23 cellular contexts compared by ENCODE assay signal in the genomic region with DNA sequence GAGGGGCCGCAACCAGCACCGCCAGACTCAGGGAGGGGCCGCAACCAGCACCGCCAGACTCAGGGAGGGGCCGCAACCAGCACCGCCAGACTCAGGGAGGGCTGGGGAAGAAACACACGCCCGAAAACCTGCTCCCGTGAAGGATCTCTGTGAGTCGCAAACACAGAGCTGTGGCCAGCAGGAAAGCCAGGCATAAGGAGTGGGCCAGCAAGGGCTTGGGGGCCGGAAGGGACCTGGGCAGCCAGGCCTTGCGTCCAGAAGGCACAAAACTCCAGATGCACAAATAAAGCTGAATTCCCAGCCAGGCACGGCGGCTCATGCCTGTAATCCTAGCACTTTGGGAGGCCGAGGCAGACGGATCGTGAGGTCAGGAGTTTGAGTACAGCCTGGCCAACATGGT. TPM values are rescaled to one million over a fixed set of nuclear protein-coding genes. Genes with fewer than 3 reads are reported as not detected.
"Had no signal": no experiment of that assay in that cellular context is flagged by ENCODE, and none has a peak within 500 bp of the region (broad histone marks: within the 10 kb centered on the region; RNA-seq: fewer than 3 reads in every experiment).

No MANE protein-coding gene starts in this region.

RNA-seq across cellular contexts. Expression of a gene that starts 10.1 kb away (rescaled TPM):
- total RNA-seq: activated CD4-positive, alpha-beta memory T cell treated with anti-CD3 and anti-CD28 coated beads for 36 hours; activated CD4-positive, alpha-beta T cell treated with anti-CD3 and anti-CD28 coated beads for 36 hours; activated CD4-positive, alpha-beta T cell treated with anti-CD3 and anti-CD28 coated beads, Interleukin-2, amount 10 ng/mL, durations not matched to agents 24 days and 14 days; activated T-helper 1 cell treated with anti-CD3 and anti-CD28 coated beads, Interleukin-12 subunit alpha, Interleukin-12 subunit beta, Interleukin-2, Interleukin-4 antibody, amounts not matched to agents 30 ng/mL and 10 ng/mL and 1 ng/mL, durations not matched to agents 14 hours and 24 hours and 36 hours; activated T-helper 2 cell treated with anti-CD3 and anti-CD28 coated beads, Interferon-gamma antibody, Interleukin-2, Interleukin-4, amounts not matched to agents 10 μg/mL and 5 μg/mL and 100 μg/mL, durations not matched to agents 14 hours and 24 hours and 36 hours; adrenal gland; body of pancreas; colonic mucosa; dermis microvascular lymphatic vessel endothelial cell; epithelial cell of proximal tubule; esophagus mucosa; foreskin keratinocyte had no signal
- polyA plus RNA-seq: foreskin keratinocyte had no signal

RNA-seq across cellular contexts. Expression of a gene that starts 14.7 kb away (rescaled TPM):
- total RNA-seq: activated CD4-positive, alpha-beta memory T cell treated with anti-CD3 and anti-CD28 coated beads for 36 hours; activated CD4-positive, alpha-beta T cell treated with anti-CD3 and anti-CD28 coated beads, Interleukin-2, amount 10 ng/mL, durations not matched to agents 24 days and 14 days; activated CD8-positive, alpha-beta memory T cell treated with anti-CD3 and anti-CD28 coated beads for 36 hours; activated CD8-positive, alpha-beta T cell treated with anti-CD3 and anti-CD28 coated beads, Interleukin-2, amount 10 ng/mL, durations not matched to agents 7 days and 5 days; activated naive CD4-positive, alpha-beta T cell treated with anti-CD3 and anti-CD28 coated beads for 36 hours; activated T-helper 1 cell treated with anti-CD3 and anti-CD28 coated beads, Interleukin-12 subunit alpha, Interleukin-12 subunit beta, Interleukin-2, Interleukin-4 antibody, amounts not matched to agents 30 ng/mL and 10 ng/mL and 1 ng/mL, durations not matched to agents 14 hours and 24 hours and 36 hours; cardiac muscle cell; T-helper 1 cell treated with Interleukin-12 subunit alpha and Interleukin-12 subunit beta and Interleukin-4 antibody, amounts not matched to agents 30 ng/mL and 1 ng/mL, for 36 hours had no signal

RNA-seq across cellular contexts. Expression of a gene that starts 17.0 kb away (rescaled TPM):
- total RNA-seq: activated CD4-positive, alpha-beta memory T cell treated with anti-CD3 and anti-CD28 coated beads for 36 hours; activated CD4-positive, alpha-beta T cell treated with anti-CD3 and anti-CD28 coated beads for 36 hours; activated CD4-positive, alpha-beta T cell treated with anti-CD3 and anti-CD28 coated beads, Interleukin-2, amount 10 ng/mL, durations not matched to agents 24 days and 14 days; activated CD8-positive, alpha-beta memory T cell treated with anti-CD3 and anti-CD28 coated beads for 36 hours; activated CD8-positive, alpha-beta memory T cell treated with anti-CD3 and anti-CD28 coated beads, Interleukin-2, amount 10 ng/mL, durations not matched to agents 7 days and 5 days; activated CD8-positive, alpha-beta T cell treated with anti-CD3 and anti-CD28 coated beads, Interleukin-2, amount 10 ng/mL, durations not matched to agents 7 days and 5 days; activated naive CD4-positive, alpha-beta T cell treated with anti-CD3 and anti-CD28 coated beads for 36 hours; activated naive CD8-positive, alpha-beta T cell treated with anti-CD3 and anti-CD28 coated beads for 36 hours; activated T-helper 1 cell treated with anti-CD3 and anti-CD28 coated beads, Interleukin-12 subunit alpha, Interleukin-12 subunit beta, Interleukin-2, Interleukin-4 antibody, amounts not matched to agents 30 ng/mL and 10 ng/mL and 1 ng/mL, durations not matched to agents 14 hours and 24 hours and 36 hours; activated T-helper 2 cell treated with anti-CD3 and anti-CD28 coated beads, Interferon-gamma antibody, Interleukin-2, Interleukin-4, amounts not matched to agents 10 μg/mL and 5 μg/mL and 100 μg/mL, durations not matched to agents 14 hours and 24 hours and 36 hours; adrenal gland; aorta; body of pancreas; breast epithelium; cardiac muscle cell; colonic mucosa; dermis microvascular lymphatic vessel endothelial cell; epithelial cell of proximal tubule; esophagus mucosa; foreskin keratinocyte; gastrocnemius medialis; heart left ventricle; T-helper 1 cell treated with Interleukin-12 subunit alpha and Interleukin-12 subunit beta and Interleukin-4 antibody, amounts not matched to agents 30 ng/mL and 1 ng/mL, for 36 hours had no signal
- polyA plus RNA-seq: adrenal gland, aorta, cardiac muscle cell, foreskin keratinocyte, heart left ventricle had no signal
